Comparison of ENCODE assay signal across 7 cellular contexts in the genomic region with DNA sequence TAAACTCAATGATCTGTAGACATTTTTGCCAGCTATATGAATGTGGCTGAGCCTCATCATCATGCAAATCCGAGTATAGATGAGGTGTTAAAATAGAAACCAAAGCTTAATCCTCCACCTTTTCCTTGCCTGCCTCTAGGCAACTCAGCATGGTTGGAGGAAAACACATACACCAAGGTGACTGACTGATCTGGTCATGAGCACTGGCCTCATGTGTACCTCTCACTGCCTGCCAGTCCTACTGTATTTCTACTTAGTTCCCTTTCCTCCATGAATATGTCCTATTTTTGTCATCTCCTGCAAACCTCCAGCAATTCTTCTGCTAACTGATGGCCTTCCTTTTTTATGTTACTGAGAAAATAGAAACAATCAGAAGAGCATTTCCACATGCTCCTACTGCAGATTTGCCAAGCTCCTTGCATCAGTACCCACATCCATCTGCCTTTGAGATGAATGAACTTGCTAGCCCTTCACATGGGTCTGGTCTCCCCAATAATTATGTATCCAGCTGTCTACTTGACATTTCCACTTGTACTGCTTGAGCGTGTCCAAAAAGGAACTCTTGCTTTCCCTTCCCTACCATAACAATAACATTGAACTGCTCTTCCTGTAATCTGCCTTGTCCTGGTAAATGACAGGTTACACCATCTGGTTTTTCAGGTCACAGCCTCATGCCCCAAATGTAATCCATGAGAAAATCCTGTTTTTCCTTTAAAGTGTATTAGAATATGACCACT.
DNase-seq lines count a peak whose midpoint lies in the region; ATAC-seq, FAIRE-seq and TF ChIP-seq lines count a peak whose summit lies in the region.
"Not testable (repeated sequence)": the region's sequence is repeated elsewhere in the genome, so short reads cannot be mapped to it uniquely, and the experiment has no call there.

No MANE protein-coding gene starts in this region.

- H3K4me2 ChIP-seq in GM12878 (ENCODE audit: control insufficient read depth, insufficient read depth); HepG2 (ENCODE audit: low read depth, low read length): not testable (repeated sequence)

- not testable (repeated sequence) for H3K4me3 Mint-ChIP-seq in glutamatergic neuron (ENCODE audit: unreplicated experiment); stimulated activated naive B cell treated with anti-CD40 and anti-IgM and Interleukin-4, amounts not matched to agents 10 μg/mL and 1 μg/mL and 100 μg/mL, for 72 hours

- in situ Hi-C loops in GM12878 (cut with MboI); HepG2 (cut with HindIII; ENCODE audit: extremely low pct_ligation_motif_present, low pct_unique_long_range_greater_than_20kb): not testable (repeated sequence)

- not testable (repeated sequence) for H4K20me1 ChIP-seq in GM12878 (ENCODE audit: control insufficient read depth, insufficient read depth); HepG2 (ENCODE audit: insufficient read depth, low read length)

- not testable (repeated sequence) for H3K4me3 ChIP-seq in ACC112 (ENCODE audit: low read depth, low read length); GM12878; HepG2 (replicated peaks in 1 of 3; ENCODE audit: insufficient read depth in 1 of 3, low read depth in 2 of 3, low read length in 3 of 3)

- POLR2A ChIA-PET in GM12878 (lab: Charles Lee); HepG2 (lab: Yijun Ruan, JAX): not testable (repeated sequence)

- not testable (repeated sequence) for TF ChIP-seq RAD21 in GM12878 (IDR thresholded peaks at IDR 0.05; ENCODE audit: insufficient read depth, low read depth, low read length); HepG2 (CRISPR knock-in tag; IDR thresholded peaks at IDR 0.05)

- SMC1A ChIA-PET in GM12878 (lab: Charles Lee; ENCODE audit: uncharacterized antibody, unreplicated experiment): interaction anchor here (0.7 kb wide), 1 partner anchor 107 kb away, joined by 3 read pairs; no protein-coding TSS in a partner anchor

- peak overlapping the region; percentile 50 for H3K27ac Mint-ChIP-seq in glutamatergic neuron (ENCODE audit: unreplicated experiment)
- H3K27ac Mint-ChIP-seq in stimulated activated naive B cell treated with anti-CD40 and anti-IgM and Interleukin-4, amounts not matched to agents 10 μg/mL and 1 μg/mL and 100 μg/mL, for 72 hours: peak overlapping the region; percentile 32

- not testable (repeated sequence) for H3K79me2 ChIP-seq in ACC112 (ENCODE audit: control insufficient read depth, insufficient read depth, low read length, unreplicated experiment); GM12878 (ENCODE audit: control insufficient read depth, insufficient read depth, low read length); HepG2 (ENCODE audit: insufficient read depth, low read length)

- TF ChIP-seq EP300 in GM12878 (IDR thresholded peaks at IDR 0.05; ENCODE audit: borderline replicate concordance in 1 of 2, control insufficient read depth in 1 of 2, low read depth in 2 of 2, low read length in 2 of 2); HepG2 (IDR thresholded peaks at IDR 0.05; ENCODE audit: low read depth in 2 of 2, low read length in 2 of 2); HepG2 (CRISPR knock-in tag; IDR thresholded peaks at IDR 0.05; ENCODE audit: borderline replicate concordance): not testable (repeated sequence)

- H3K27me3 ChIP-seq in ACC112 (ENCODE audit: insufficient read depth, low read length); GM12878 (replicated peaks in 1 of 2; ENCODE audit: control insufficient read depth in 2 of 2, insufficient read depth in 2 of 2, low read length in 1 of 2); HepG2 (ENCODE audit: control insufficient read depth in 1 of 2, insufficient read depth in 2 of 2, low read length in 2 of 2): not testable (repeated sequence)

- H3K9ac ChIP-seq in GM12878 (ENCODE audit: control insufficient read depth, insufficient read depth, low read length); HepG2 (ENCODE audit: insufficient read depth, low read depth, low read length): not testable (repeated sequence)

- H3K4me1 Mint-ChIP-seq in glutamatergic neuron (ENCODE audit: low read depth, unreplicated experiment); stimulated activated naive B cell treated with anti-CD40 and anti-IgM and Interleukin-4, amounts not matched to agents 10 μg/mL and 1 μg/mL and 100 μg/mL, for 72 hours: not testable (repeated sequence)

- not testable (repeated sequence) for TF ChIP-seq CTCF in GM12878 (IDR thresholded peaks at IDR 0.05 in 2 of 3, conservative IDR thresholded peaks at IDR 0.05 in 1 of 3; ENCODE audit: control insufficient read depth in 2 of 3, extremely low read depth in 1 of 3, insufficient read depth in 1 of 3, low read depth in 3 of 3, low read length in 3 of 3); glutamatergic neuron (IDR thresholded peaks at IDR 0.05; ENCODE audit: partially characterized antibody, unreplicated experiment); HepG2 (CRISPR knock-in tag; IDR thresholded peaks at IDR 0.05)

- intact Hi-C loops in GM12878 (cut with micrococcal nuclease; ENCODE audit: unreplicated experiment); HepG2 (cut with micrococcal nuclease; ENCODE audit: unreplicated experiment): not testable (repeated sequence)

- FAIRE-seq in GM19239 (lab: Jason Lieb, UNC) (peak; percentile 4), HepG2 (lab: Jason Lieb, UNC) (peak; percentile 55)
- FAIRE-seq in GM12878 (lab: Jason Lieb, UNC): not testable (repeated sequence)

- not testable (repeated sequence) for ATAC-seq in GM12878; HepG2; stimulated activated naive B cell treated with anti-CD40 and anti-IgM and Interleukin-4, amounts not matched to agents 10 μg/mL and 1 μg/mL and 100 μg/mL, for 72 hours (replicated peaks)

- H3K27ac ChIP-seq in ACC112 (ENCODE audit: low read depth, low read length): peak overlapping the region; percentile 87
- H3K27ac ChIP-seq in GM12878 (ENCODE audit: control insufficient read depth, insufficient read depth); HepG2 (ENCODE audit: extremely low read length, insufficient read depth, low read length): not testable (repeated sequence)

- WGBS in GM12878 (ENCODE audit: insufficient coverage, insufficient replicate concordance, low lambda C conversion rate, missing lambda C conversion rate): 94% methylated on average over 2 of the region's 2 CpGs
- WGBS in HepG2 (ENCODE audit: low lambda C conversion rate): 89% methylated on average over 2 of the region's 2 CpGs

- not testable (repeated sequence) for H3K27me3 Mint-ChIP-seq in glutamatergic neuron (ENCODE audit: unreplicated experiment); stimulated activated naive B cell treated with anti-CD40 and anti-IgM and Interleukin-4, amounts not matched to agents 10 μg/mL and 1 μg/mL and 100 μg/mL, for 72 hours

- not testable (repeated sequence) for H3K36me3 Mint-ChIP-seq in glutamatergic neuron (ENCODE audit: unreplicated experiment)
- H3K36me3 Mint-ChIP-seq in stimulated activated naive B cell treated with anti-CD40 and anti-IgM and Interleukin-4, amounts not matched to agents 10 μg/mL and 1 μg/mL and 100 μg/mL, for 72 hours: peaks cover 15 to 29% of the 10 kb centered on the region in 2 donors

- not testable (repeated sequence) for H3K36me3 ChIP-seq in ACC112 (ENCODE audit: insufficient read depth, low read length); GM12878 (ENCODE audit: control insufficient read depth in 2 of 2, insufficient read depth in 2 of 2, low read length in 1 of 2)
- peaks cover 1 to 11% of the 10 kb centered on the region in 2 experiments; a peak in 3 of 5 replicates for H3K36me3 ChIP-seq in HepG2 (replicated peaks in 1 of 2; ENCODE audit: control insufficient read depth in 1 of 2, insufficient read depth in 2 of 2, low read length in 2 of 2)

- DNase-seq in GM19239 (ENCODE audit: insufficient read length, low spot score); GM12878 (ENCODE audit: low read depth, low spot score); glutamatergic neuron; HepG2 (ENCODE audit: low spot score); stimulated activated naive B cell treated with anti-CD40 and anti-IgM and Interleukin-4, amounts not matched to agents 10 μg/mL and 1 μg/mL and 100 μg/mL, for 72 hours: not testable (repeated sequence)
- peak; percentile 31 for DNase-seq in NCI-H82 (lab: John Stamatoyannopoulos, UW)

- not testable (repeated sequence) for H3K9me3 ChIP-seq in GM12878 (replicated peaks; ENCODE audit: control insufficient read depth, insufficient read depth, low read length); HepG2 (ENCODE audit: low read length)

- not testable (repeated sequence) for H2AFZ ChIP-seq in ACC112 (ENCODE audit: low read length, unreplicated experiment); GM12878 (ENCODE audit: control insufficient read depth, low read depth, low read length); HepG2 (ENCODE audit: low read length)

- peaks cover 14% of the 10 kb centered on the region for H3K4me1 ChIP-seq in ACC112 (ENCODE audit: control insufficient read depth, insufficient read depth, low read length, unreplicated experiment)
- H3K4me1 ChIP-seq in GM12878 (ENCODE audit: control insufficient read depth, insufficient read depth, low read length); HepG2 (ENCODE audit: insufficient read depth, low read length): not testable (repeated sequence)

- BruUV-seq in GM12878 (replicated peaks; lab: Mats Ljungman, UMichigan): TSS peak; percentile 12
- BruUV-seq in HepG2 (replicated peaks; lab: Mats Ljungman, UMichigan): TSS peak; percentile 11

- CTCF ChIA-PET in GM12878 (lab: Yijun Ruan, JAX); HepG2 (lab: Yijun Ruan, JAX; ENCODE audit: low intra/inter-chr PET ratio, low total read pairs): not testable (repeated sequence)

- H3K9me3 Mint-ChIP-seq in glutamatergic neuron (ENCODE audit: unreplicated experiment); stimulated activated naive B cell treated with anti-CD40 and anti-IgM and Interleukin-4, amounts not matched to agents 10 μg/mL and 1 μg/mL and 100 μg/mL, for 72 hours: not testable (repeated sequence)

- not testable (repeated sequence) for TF ChIP-seq POLR2A in GM12878 (IDR thresholded peaks at IDR 0.05; ENCODE audit: low read depth, low read length); HepG2 (IDR thresholded peaks at IDR 0.05; ENCODE audit: insufficient read depth in 1 of 2, low read depth in 2 of 2, low read length in 2 of 2)

- RAD21 ChIA-PET in GM12878 (lab: Charles Lee; ENCODE audit: unreplicated experiment): not testable (repeated sequence)
